31 cellular contexts compared by ENCODE assay signal in genomic region chr3:54591157-54591556, GRCh38.
DNase-seq lines count a peak whose midpoint lies in the region; ATAC-seq and TF ChIP-seq lines count a peak whose summit lies in the region.
"Had no signal": no experiment of that assay in that cellular context is flagged by ENCODE, and none has a peak within 500 bp of the region (broad histone marks: within the 10 kb centered on the region; RNA-seq: fewer than 3 reads in every experiment).

No MANE protein-coding gene starts in this region.

- no peak for ATAC-seq in WTC11
- ATAC-seq in right cardiac atrium = no peak
- ATAC-seq: A549; CD8-positive, alpha-beta T cell had no signal

- POLR2A ChIA-PET in WTC11 (lab: Charles Lee) = no interaction called here

- no peaks in the 10 kb centered on the region for H3K4me1 Mint-ChIP-seq in WTC11
- H3K4me1 Mint-ChIP-seq: B cell; CD14-positive monocyte; CD4-positive, alpha-beta memory T cell; CD4-positive, CD25-positive, alpha-beta regulatory T cell; CD8-positive, alpha-beta memory T cell had no signal

- H3K27ac ChIP-seq in esophagus muscularis mucosa (replicated peaks in 1 of 4) = no peak overlapping the region
- H3K27ac ChIP-seq in right cardiac atrium (ENCODE audit: low read length) = no peak overlapping the region
- H3K27ac ChIP-seq: 22Rv1; A549; BLaER1; BLaER1 treated with 17β-estradiol and CSF1 and Interleukin-3, amounts not matched to agents 10 nM and 100 nM; C4-2B had no signal

- no peak overlapping the region for H3K4me3 ChIP-seq in esophagus muscularis mucosa
- no peak overlapping the region for H3K4me3 ChIP-seq in right cardiac atrium (ENCODE audit: low read length)
- H3K4me3 ChIP-seq: A549; BLaER1; BLaER1 treated with 17β-estradiol and CSF1 and Interleukin-3, amounts not matched to agents 10 nM and 100 nM had no signal

- no peaks in the 10 kb centered on the region for H3K9me3 ChIP-seq in esophagus muscularis mucosa
- H3K9me3 ChIP-seq in right cardiac atrium (ENCODE audit: control insufficient read depth, low read length) = no peaks in the 10 kb centered on the region
- H3K9me3 ChIP-seq: A549; BE2C; BLaER1; BLaER1 treated with 17β-estradiol and CSF1 and Interleukin-3, amounts not matched to agents 10 nM and 100 nM; Caco-2 had no signal

- H3K36me3 Mint-ChIP-seq in WTC11 = no peaks in the 10 kb centered on the region; the same call in 1 of the 2 replicates
- H3K36me3 Mint-ChIP-seq: CD14-positive monocyte; CD4-positive, alpha-beta memory T cell; CD4-positive, CD25-positive, alpha-beta regulatory T cell; CD8-positive, alpha-beta memory T cell; CD8-positive, alpha-beta T cell had no signal

- H3K4me3 Mint-ChIP-seq in WTC11 = no peak overlapping the region
- H3K4me3 Mint-ChIP-seq: B cell; CD14-positive monocyte; CD4-positive, alpha-beta memory T cell; CD4-positive, alpha-beta T cell; CD4-positive, CD25-positive, alpha-beta regulatory T cell; CD8-positive, alpha-beta memory T cell; CD8-positive, alpha-beta T cell had no signal

- 88% methylated on average over 2 of the region's 2 CpGs for WGBS in esophagus muscularis mucosa
- 86% methylated on average over 2 of the region's 2 CpGs for WGBS in right cardiac atrium

- TF ChIP-seq POLR2A in esophagus muscularis mucosa (IDR thresholded peaks at IDR 0.05; ENCODE audit: low read depth) = no peak

- CTCF ChIA-PET in WTC11 (lab: Charles Lee) = no interaction called here

- TF ChIP-seq CTCF in WTC11 (IDR thresholded peaks at IDR 0.05) (no peak), esophagus muscularis mucosa (IDR thresholded peaks at IDR 0.05) (no peak)

- no peaks in the 10 kb centered on the region for H3K36me3 ChIP-seq in esophagus muscularis mucosa
- H3K36me3 ChIP-seq: BE2C; BLaER1; BLaER1 treated with 17β-estradiol and CSF1 and Interleukin-3, amounts not matched to agents 10 nM and 100 nM had no signal

- no peaks in the 10 kb centered on the region for H3K4me1 ChIP-seq in esophagus muscularis mucosa
- H3K4me1 ChIP-seq in right cardiac atrium (ENCODE audit: control insufficient read depth, insufficient read depth, low read length) = no peaks in the 10 kb centered on the region
- H3K4me1 ChIP-seq: A549; BE2C; BLaER1; BLaER1 treated with 17β-estradiol and CSF1 and Interleukin-3, amounts not matched to agents 10 nM and 100 nM; Caco-2 had no signal

- H3K27me3 ChIP-seq in esophagus muscularis mucosa (no peaks in the 10 kb centered on the region), right cardiac atrium (ENCODE audit: control insufficient read depth, insufficient read depth) (no peaks in the 10 kb centered on the region)
- H3K27me3 ChIP-seq: BE2C; BLaER1; BLaER1 treated with 17β-estradiol and CSF1 and Interleukin-3, amounts not matched to agents 10 nM and 100 nM had no signal

- DNase-seq in WTC11 (ENCODE audit: low spot score) = no peak
- peak; percentile 74 for DNase-seq in esophagus muscularis mucosa (ENCODE audit: extremely low spot score)
- no peak for DNase-seq in right cardiac atrium
- DNase-seq in stimulated activated CD4-positive, alpha-beta T cell treated with anti-CD3 and anti-CD28 coated beads, Interleukin-4, amount 100 ng/mL, for 24 hours = no peak
- DNase-seq: 8988T; ACHN; AML-193; BE2C; C1 segment of cervical spinal cord; Caco-2; Calu3; CD4-positive, alpha-beta memory T cell; CD4-positive, alpha-beta T cell; CD4-positive, CD25-positive, alpha-beta regulatory T cell; CD8-positive, alpha-beta memory T cell; CD8-positive, alpha-beta T cell; COR-L47; DMS 273 treated with DMSO at 0.1 percent for 48 hours; DMS153; DMS53; DMS79; DMS79 treated with DMSO at 0.1 percent for 48 hours; DND-41; EL had no signal

- H3K27ac Mint-ChIP-seq in WTC11 = no peak overlapping the region
- H3K27ac Mint-ChIP-seq: B cell; CD14-positive monocyte; CD4-positive, alpha-beta memory T cell; CD4-positive, alpha-beta T cell; CD4-positive, CD25-positive, alpha-beta regulatory T cell; CD8-positive, alpha-beta memory T cell; CD8-positive, alpha-beta T cell had no signal

- no peak for TF ChIP-seq EP300 in esophagus muscularis mucosa (IDR thresholded peaks at IDR 0.05)

- intact Hi-C loops in esophagus muscularis mucosa (cut with DNase I) = no loop called here
- intact Hi-C loops in right cardiac atrium (cut with DNase I) = no loop called here

- no peaks in the 10 kb centered on the region for H3K27me3 Mint-ChIP-seq in WTC11 (ENCODE audit: low read depth)
- H3K27me3 Mint-ChIP-seq: B cell; CD4-positive, alpha-beta memory T cell; CD4-positive, alpha-beta T cell; CD8-positive, alpha-beta memory T cell had no signal

- no peaks in the 10 kb centered on the region for H3K9me3 Mint-ChIP-seq in WTC11
- H3K9me3 Mint-ChIP-seq: CD4-positive, alpha-beta T cell had no signal

TF ChIP-seq in WTC11, 78 proteins besides CTCF, POLR2A, EP300 and RAD21:
- TF ChIP-seq NFYB (CRISPR knock-in tag; conservative IDR thresholded peaks at IDR 0.05; ENCODE audit: low read depth) = peak; percentile 33; the same call in 1 of the 2 replicates
- no peak for TF ChIP-seq E2F5 (CRISPR knock-in tag; IDR thresholded peaks at IDR 0.05)
- TF ChIP-seq USF2 (CRISPR knock-in tag; IDR thresholded peaks at IDR 0.05) = peak; percentile 71
- TF ChIP-seq USF1 (CRISPR knock-in tag; IDR thresholded peaks at IDR 0.05) = peak; percentile 48; the same call in 1 of the 2 replicates
